ENCODE assay signal across 3 cellular contexts in the genomic region with DNA sequence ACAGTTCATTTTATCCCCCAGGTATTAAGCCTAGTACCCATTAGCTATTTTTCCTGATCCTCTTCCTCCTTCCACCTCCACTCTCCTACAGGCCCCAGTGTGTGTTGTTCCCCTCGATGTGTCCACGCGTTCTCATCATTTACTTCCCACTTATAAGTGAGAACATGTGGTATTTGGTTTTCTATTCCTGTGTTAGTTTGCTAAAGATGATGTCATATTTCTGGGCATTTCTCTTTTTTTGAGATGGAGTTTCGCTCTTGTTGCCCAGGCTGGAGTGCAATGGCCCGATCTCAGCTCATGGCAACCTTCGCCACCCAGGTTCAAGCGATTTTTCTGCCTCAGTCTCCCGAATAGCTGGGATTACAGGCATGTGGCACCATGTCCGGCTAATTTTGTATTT.
DNase-seq lines count a peak whose midpoint lies in the region; ATAC-seq, FAIRE-seq and TF ChIP-seq lines count a peak whose summit lies in the region.
"Not testable (repeated sequence)": the region's sequence is repeated elsewhere in the genome, so short reads cannot be mapped to it uniquely, and the experiment has no call there.

No MANE protein-coding gene starts in this region.

- not testable (repeated sequence) for H3K23me2 ChIP-seq in H1 (ENCODE audit: low read depth, low read length)

- CTCF ChIA-PET in GM12878 (lab: Yijun Ruan, JAX); H1 (lab: Charles Lee; ENCODE audit: partially characterized antibody); HepG2 (lab: Yijun Ruan, JAX; ENCODE audit: low intra/inter-chr PET ratio, low total read pairs): not testable (repeated sequence)

- H2AK5ac ChIP-seq in H1 (ENCODE audit: low read depth, low read length) = not testable (repeated sequence)

- BruUV-seq in GM12878 (replicated peaks; lab: Mats Ljungman, UMichigan); HepG2 (replicated peaks; lab: Mats Ljungman, UMichigan): not testable (repeated sequence)

- DNase-seq in GM12878 (ENCODE audit: low read depth, low spot score); H1 (ENCODE audit: low read depth in 1 of 2, low spot score in 2 of 2); HepG2 (ENCODE audit: low spot score): not testable (repeated sequence)

- not testable (repeated sequence) for H3K18ac ChIP-seq in H1 (ENCODE audit: extremely low read depth, low read length)

- POLR2A ChIA-PET in GM12878 (lab: Charles Lee); H1 (lab: Charles Lee; ENCODE audit: partially characterized antibody); HepG2 (lab: Yijun Ruan, JAX): not testable (repeated sequence)

- H2AFZ ChIP-seq in GM12878 (ENCODE audit: control insufficient read depth, low read depth, low read length); HepG2 (ENCODE audit: low read length): not testable (repeated sequence)
- H2AFZ ChIP-seq in H1 (ENCODE audit: low read length) = peak overlapping the region; percentile 58; the same call in 1 of the 2 replicates

- H3K9me3 ChIP-seq in GM12878 (replicated peaks; ENCODE audit: control insufficient read depth, insufficient read depth, low read length); H1 (ENCODE audit: insufficient read depth in 2 of 2, low read depth in 1 of 2, low read length in 1 of 2); HepG2 (ENCODE audit: low read length): not testable (repeated sequence)

- not testable (repeated sequence) for H3K4ac ChIP-seq in H1 (replicated peaks; ENCODE audit: insufficient read length, low read depth, low read length)

- H4K91ac ChIP-seq in H1 (replicated peaks; ENCODE audit: insufficient read length, low read length) = not testable (repeated sequence)

- H2BK20ac ChIP-seq in H1 (ENCODE audit: low read length) = not testable (repeated sequence)

- intact Hi-C loops in GM12878 (cut with micrococcal nuclease; ENCODE audit: unreplicated experiment); HepG2 (cut with micrococcal nuclease; ENCODE audit: unreplicated experiment): not testable (repeated sequence)

- H2BK120ac ChIP-seq in H1 (replicated peaks; ENCODE audit: low read depth, low read length) = not testable (repeated sequence)

- H3K23ac ChIP-seq in H1 (ENCODE audit: insufficient read length) = not testable (repeated sequence)

- H3K27ac ChIP-seq in GM12878 (ENCODE audit: control insufficient read depth, insufficient read depth); H1 (ENCODE audit: low read depth, low read length); HepG2 (ENCODE audit: extremely low read length, insufficient read depth, low read length): not testable (repeated sequence)

- not testable (repeated sequence) for TF ChIP-seq EP300 in GM12878 (IDR thresholded peaks at IDR 0.05; ENCODE audit: borderline replicate concordance in 1 of 2, control insufficient read depth in 1 of 2, low read depth in 2 of 2, low read length in 2 of 2); H1 (IDR thresholded peaks at IDR 0.05; ENCODE audit: borderline replicate concordance in 1 of 2, low read depth in 2 of 2, low read length in 2 of 2); HepG2 (IDR thresholded peaks at IDR 0.05; ENCODE audit: low read depth in 2 of 2, low read length in 2 of 2); HepG2 (CRISPR knock-in tag; IDR thresholded peaks at IDR 0.05; ENCODE audit: borderline replicate concordance)

- TF ChIP-seq CTCF in GM12878 (IDR thresholded peaks at IDR 0.05 in 2 of 3, conservative IDR thresholded peaks at IDR 0.05 in 1 of 3; ENCODE audit: control insufficient read depth in 2 of 3, extremely low read depth in 1 of 3, insufficient read depth in 1 of 3, low read depth in 3 of 3, low read length in 3 of 3); H1 (IDR thresholded peaks at IDR 0.05; ENCODE audit: control extremely low read depth in 1 of 3, insufficient read depth in 1 of 3, low read depth in 1 of 3, low read length in 3 of 3); HepG2 (CRISPR knock-in tag; IDR thresholded peaks at IDR 0.05): not testable (repeated sequence)

- not testable (repeated sequence) for H3K79me2 ChIP-seq in GM12878 (ENCODE audit: control insufficient read depth, insufficient read depth, low read length); H1 (ENCODE audit: control insufficient read depth in 1 of 2, insufficient read depth in 2 of 2, low read length in 2 of 2); HepG2 (ENCODE audit: insufficient read depth, low read length)

- not testable (repeated sequence) for H3K56ac ChIP-seq in H1 (replicated peaks; ENCODE audit: insufficient read length, low read depth, low read length)

- not testable (repeated sequence) for H3K14ac ChIP-seq in H1 (ENCODE audit: insufficient read length)

- not testable (repeated sequence) for H3K9ac ChIP-seq in GM12878 (ENCODE audit: control insufficient read depth, insufficient read depth, low read length); H1 (replicated peaks in 1 of 4; ENCODE audit: extremely low read depth in 1 of 4, low read depth in 3 of 4, low read length in 3 of 4); HepG2 (ENCODE audit: insufficient read depth, low read depth, low read length)

- SMC1A ChIA-PET in GM12878 (lab: Charles Lee; ENCODE audit: uncharacterized antibody, unreplicated experiment) = interaction anchor here (0.6 to 0.7 kb wide), 2 partner anchors 433 to 1323 kb away, joined by 3 read pairs; no protein-coding TSS in a partner anchor

- not testable (repeated sequence) for H3K4me3 ChIP-seq in GM12878; H1 (ENCODE audit: extremely low read depth in 1 of 4, insufficient read depth in 2 of 4, low read depth in 3 of 4, low read length in 4 of 4); HepG2 (replicated peaks in 1 of 3; ENCODE audit: insufficient read depth in 1 of 3, low read depth in 2 of 3, low read length in 3 of 3)

- not testable (repeated sequence) for H4K20me1 ChIP-seq in GM12878 (ENCODE audit: control insufficient read depth, insufficient read depth); H1 (replicated peaks in 1 of 2; ENCODE audit: control insufficient read depth in 1 of 2, insufficient read depth in 2 of 2, low read length in 2 of 2); HepG2 (ENCODE audit: insufficient read depth, low read length)

- 45% methylated on average over 9 of the region's 9 CpGs for WGBS in GM12878 (ENCODE audit: insufficient coverage, insufficient replicate concordance, low lambda C conversion rate, missing lambda C conversion rate)
- WGBS in H1 (ENCODE audit: extremely low coverage in 1 of 2, insufficient coverage in 1 of 2, insufficient read length in 1 of 2, insufficient replicate concordance in 2 of 2, low coverage in 1 of 2, low lambda C conversion rate in 2 of 2, missing lambda C conversion rate in 1 of 2), 2 experiments = 93% methylated on average over 8 of the region's 9 CpGs; no CpG with 5 or more reads in 1 of the 2 experiments
- 36% methylated on average over 9 of the region's 9 CpGs for WGBS in HepG2 (ENCODE audit: low lambda C conversion rate)

- not testable (repeated sequence) for FAIRE-seq in GM12878 (lab: Jason Lieb, UNC); H1 (lab: Jason Lieb, UNC); HepG2 (lab: Jason Lieb, UNC)

- not testable (repeated sequence) for H3K79me1 ChIP-seq in H1 (ENCODE audit: low read depth, low read length)

- in situ Hi-C loops in GM12878 (cut with MboI); HepG2 (cut with HindIII; ENCODE audit: extremely low pct_ligation_motif_present, low pct_unique_long_range_greater_than_20kb): not testable (repeated sequence)

- H2BK5ac ChIP-seq in H1 (ENCODE audit: low read depth, low read length) = not testable (repeated sequence)

- not testable (repeated sequence) for H3K27me3 ChIP-seq in GM12878 (replicated peaks in 1 of 2; ENCODE audit: control insufficient read depth in 2 of 2, insufficient read depth in 2 of 2, low read length in 1 of 2); H1 (replicated peaks in 1 of 4; ENCODE audit: control insufficient read depth in 3 of 4, extremely low read depth in 1 of 4, insufficient read depth in 3 of 4, low read length in 3 of 4); HepG2 (ENCODE audit: control insufficient read depth in 1 of 2, insufficient read depth in 2 of 2, low read length in 2 of 2)

- not testable (repeated sequence) for H3K36me3 ChIP-seq in GM12878 (ENCODE audit: control insufficient read depth in 2 of 2, insufficient read depth in 2 of 2, low read length in 1 of 2); H1 (ENCODE audit: control insufficient read depth in 2 of 4, insufficient read depth in 4 of 4, low read length in 3 of 4); HepG2 (replicated peaks in 1 of 2; ENCODE audit: control insufficient read depth in 1 of 2, insufficient read depth in 2 of 2, low read length in 2 of 2)

- not testable (repeated sequence) for H4K8ac ChIP-seq in H1 (ENCODE audit: extremely low read depth, insufficient read depth, low read length)

- not testable (repeated sequence) for H4K5ac ChIP-seq in H1 (ENCODE audit: insufficient read length, low read depth, low read length)

- not testable (repeated sequence) for TF ChIP-seq RAD21 in GM12878 (IDR thresholded peaks at IDR 0.05; ENCODE audit: insufficient read depth, low read depth, low read length); H1 (IDR thresholded peaks at IDR 0.05 in 1 of 2, conservative IDR thresholded peaks at IDR 0.05 in 1 of 2; ENCODE audit: low read depth in 2 of 2, low read length in 2 of 2); HepG2 (CRISPR knock-in tag; IDR thresholded peaks at IDR 0.05)

- not testable (repeated sequence) for H3K4me2 ChIP-seq in GM12878 (ENCODE audit: control insufficient read depth, insufficient read depth); H1 (ENCODE audit: insufficient read depth in 1 of 2, low read depth in 2 of 2, low read length in 2 of 2); HepG2 (ENCODE audit: low read depth, low read length)

- not testable (repeated sequence) for H3K4me1 ChIP-seq in GM12878 (ENCODE audit: control insufficient read depth, insufficient read depth, low read length); H1 (replicated peaks in 1 of 4; ENCODE audit: control insufficient read depth in 3 of 4, insufficient read depth in 4 of 4, low read length in 3 of 4); HepG2 (ENCODE audit: insufficient read depth, low read length)

- H2BK12ac ChIP-seq in H1 (ENCODE audit: low read depth, low read length) = not testable (repeated sequence)

- not testable (repeated sequence) for H2BK15ac ChIP-seq in H1 (ENCODE audit: low read length)

- ATAC-seq in GM12878, HepG2: not testable (repeated sequence)

- TF ChIP-seq POLR2A in GM12878 (IDR thresholded peaks at IDR 0.05; ENCODE audit: low read depth, low read length); H1 (IDR thresholded peaks at IDR 0.05; ENCODE audit: control extremely low read depth in 1 of 2, low read depth in 2 of 2, low read length in 2 of 2); HepG2 (IDR thresholded peaks at IDR 0.05; ENCODE audit: insufficient read depth in 1 of 2, low read depth in 2 of 2, low read length in 2 of 2): not testable (repeated sequence)

- RAD21 ChIA-PET in GM12878 (lab: Charles Lee; ENCODE audit: unreplicated experiment) = not testable (repeated sequence)
